Comparison of ENCODE assay signal across 8 cellular contexts in genomic region chr6:32933661-32934085, GRCh38. TPM values are rescaled to one million over a fixed set of nuclear protein-coding genes. Genes with fewer than 3 reads are reported as not detected.
A peak's percentile ranks its signal among the peaks of the same experiment; 100 is the strongest.
DNase-seq lines count a peak whose midpoint lies in the region; ATAC-seq, FAIRE-seq and TF ChIP-seq lines count a peak whose summit lies in the region.

No MANE protein-coding gene starts in this region.

- peak overlapping the region; percentile 54 to 80 (median 69) for H3K27ac Mint-ChIP-seq in IgD-negative memory B cell
- H3K27ac Mint-ChIP-seq in osteocyte (ENCODE audit: unreplicated experiment) = no peak overlapping the region

- WGBS in transverse colon (ENCODE audit: low coverage in 1 of 2), 2 donors = 0% methylated on average over 2 to 3 of the region's 3 CpGs

- H3K9me3 Mint-ChIP-seq in IgD-negative memory B cell = no peaks in the 10 kb centered on the region
- H3K9me3 Mint-ChIP-seq in osteocyte (ENCODE audit: unreplicated experiment) = no peaks in the 10 kb centered on the region

- no peak for TF ChIP-seq EP300 in transverse colon (IDR thresholded peaks at IDR 0.05; ENCODE audit: low read depth)

- in situ Hi-C loops in transverse colon (cut with MboI; ENCODE audit: low pct_ligation_motif_present in 1 of 4, low pct_unique_long_range_greater_than_20kb in 1 of 4, low sequenced_read_pairs in 3 of 4) = loop anchor here in 2 of 4 donors (10.0 kb wide), 1 partner anchor 51 kb away; no protein-coding TSS in a partner anchor

- H3K36me3 Mint-ChIP-seq in IgD-negative memory B cell = peaks cover 7% of the 10 kb centered on the region
- no peaks in the 10 kb centered on the region for H3K36me3 Mint-ChIP-seq in osteocyte (ENCODE audit: unreplicated experiment)

- H3K27me3 Mint-ChIP-seq in IgD-negative memory B cell = no peaks in the 10 kb centered on the region
- H3K27me3 Mint-ChIP-seq in osteocyte (ENCODE audit: unreplicated experiment) = peaks cover 80% of the 10 kb centered on the region

- intact Hi-C loops in transverse colon (cut with DNase I; ENCODE audit: low total_unique reads) = no loop called here

- no peak for FAIRE-seq in frontal cortex (lab: Jason Lieb, UNC)

- DNase-seq in D341Med (ENCODE audit: low spot score) = peak; percentile 79
- DNase-seq in activated effector memory CD4-positive, alpha-beta T cell treated with Interleukin-2 at 50 U/mL for 16 hours = peak; percentile 60
- DNase-seq in frontal cortex (ENCODE audit: low spot score in 2 of 2) = peak; percentile 36 to 59
- DNase-seq in osteocyte (ENCODE audit: extremely low spot score, unreplicated experiment) = no peak
- DNase-seq in transverse colon = peak; percentile 85

- H3K4me1 ChIP-seq in transverse colon = no peaks in the 10 kb centered on the region

- H3K9me3 ChIP-seq in transverse colon = no peaks in the 10 kb centered on the region

- H3K4me3 Mint-ChIP-seq in IgD-negative memory B cell = peak overlapping the region in 3 of 4 donors; percentile 6 to 59 (median 15)
- no peak overlapping the region for H3K4me3 Mint-ChIP-seq in osteocyte (ENCODE audit: unreplicated experiment)

- no peak for ATAC-seq in HG03521 (IDR thresholded peaks at IDR 0.05; ENCODE audit: unreplicated experiment)

- no peaks in the 10 kb centered on the region for H3K27me3 ChIP-seq in transverse colon

- no peak overlapping the region for H3K27ac ChIP-seq in transverse colon

- TF ChIP-seq CTCF in osteocyte (IDR thresholded peaks at IDR 0.05) = peak; percentile 83
- TF ChIP-seq CTCF in transverse colon (IDR thresholded peaks at IDR 0.05) = peak; percentile 77 to 87 (median 85)

- peaks cover 49 to 78% (median 57%) of the 10 kb centered on the region in 3 donors for H3K4me1 Mint-ChIP-seq in IgD-negative memory B cell
- H3K4me1 Mint-ChIP-seq in osteocyte (ENCODE audit: unreplicated experiment) = no peaks in the 10 kb centered on the region

- H3K4me3 ChIP-seq in transverse colon = no peak overlapping the region

- 0 out of 2 replicates have a peak, but pooled peaks have one; percentile 21 for TF ChIP-seq POLR2A in Raji (IDR thresholded peaks at IDR 0.05; ENCODE audit: insufficient read depth, low read depth, low read length)
- no peak for TF ChIP-seq POLR2A in transverse colon (IDR thresholded peaks at IDR 0.05)

- H3K36me3 ChIP-seq in transverse colon = no peaks in the 10 kb centered on the region

RNA-seq across cellular contexts. Expression of gene HLA-DMB, which starts 7.2 kb away (rescaled TPM):
- polyA plus RNA-seq in IgD-negative memory B cell = 771 TPM
- 0.82 TPM for total RNA-seq in frontal cortex
- not detected in 2 replicates for total RNA-seq in osteocyte
- 10 to 100 TPM in 2 of 4 donors, 1 to 10 TPM in 2; 1.8 to 20.8 (median 13.2) TPM for total RNA-seq in transverse colon

RNA-seq across cellular contexts. Expression of gene HLA-DMA, which starts 19.2 kb away (rescaled TPM):
- polyA plus RNA-seq in IgD-negative memory B cell = 946 TPM
- total RNA-seq in frontal cortex = 0.82 TPM
- 1.3 and 3.0 TPM in 2 replicates for total RNA-seq in osteocyte
- 10 to 100 TPM in 3 of 4 donors, 1 to 10 TPM in 1; 1.4 to 40.4 (median 20.8) TPM for total RNA-seq in transverse colon

RNA-seq across cellular contexts. Expression of gene BRD2, which starts 34.7 kb away (rescaled TPM):
- 110 TPM for polyA plus RNA-seq in IgD-negative memory B cell
- total RNA-seq in frontal cortex (55.8 TPM), osteocyte (166 and 168 TPM in 2 replicates), transverse colon (100 to 1,000 TPM; 116 to 612 (median 238) TPM)
